8 cellular contexts compared by ENCODE assay signal in the genomic region with DNA sequence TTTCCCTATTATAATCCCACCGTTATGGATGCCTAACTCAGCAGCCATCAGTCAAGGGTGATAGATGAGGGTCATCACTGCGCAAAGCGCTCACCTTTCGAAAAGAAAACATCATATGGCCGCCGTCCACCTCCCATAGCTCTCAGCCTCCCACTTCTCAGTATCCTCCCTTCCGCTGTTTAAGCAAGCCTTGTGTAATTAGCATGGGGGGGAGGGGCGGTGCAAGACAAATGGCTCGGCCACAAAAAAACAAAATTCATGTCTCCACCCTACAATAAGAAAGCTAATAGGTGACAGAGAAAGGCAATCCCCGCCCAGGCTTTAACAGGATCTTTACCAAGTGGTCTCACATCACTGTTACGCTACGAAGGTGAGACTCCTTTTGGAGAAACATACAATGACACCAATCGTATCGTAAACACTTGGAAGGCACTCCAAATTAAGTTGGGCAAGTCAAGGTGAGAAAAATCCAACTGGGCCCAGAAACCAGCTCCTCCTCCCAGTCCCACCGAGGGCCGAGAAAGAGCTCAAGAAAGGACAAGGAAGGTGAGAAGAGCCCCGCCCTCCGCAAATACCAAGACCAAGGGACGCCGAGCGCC. TPM values are rescaled to one million over a fixed set of nuclear protein-coding genes. Genes with fewer than 3 reads are reported as not detected.
DNase-seq lines count a peak whose midpoint lies in the region; ATAC-seq and TF ChIP-seq lines count a peak whose summit lies in the region.

No MANE protein-coding gene starts in this region.

- H3K4me3 Mint-ChIP-seq in CD4-positive, alpha-beta memory T cell: peak overlapping the region; percentile 96 to 99 (median 98)
- peak overlapping the region; percentile 88 for H3K4me3 Mint-ChIP-seq in HFFc6
- peak overlapping the region; percentile 96 for H3K4me3 Mint-ChIP-seq in osteocyte (ENCODE audit: unreplicated experiment)

- H3K36me3 Mint-ChIP-seq in CD4-positive, alpha-beta memory T cell: peaks cover 38 to 51% of the 10 kb centered on the region in 2 donors
- H3K36me3 Mint-ChIP-seq in HFFc6 (ENCODE audit: low read depth): peaks cover 42% of the 10 kb centered on the region
- peaks cover 34% of the 10 kb centered on the region for H3K36me3 Mint-ChIP-seq in osteocyte (ENCODE audit: unreplicated experiment)

- intact Hi-C loops in CD4-positive, alpha-beta memory T cell (cut with micrococcal nuclease): loop anchor here (1.0 to 5.0 kb wide), 4 partner anchors 47 to 276 kb away; partner anchors contain the start of genes BAG6, HLA-C, HSPA1A and HSPA1L

- ATAC-seq in HG03175 (IDR thresholded peaks at IDR 0.05; ENCODE audit: unreplicated experiment): no peak

- H3K27me3 Mint-ChIP-seq in CD4-positive, alpha-beta memory T cell: no peaks in the 10 kb centered on the region
- H3K27me3 Mint-ChIP-seq in HFFc6 (ENCODE audit: insufficient read depth) (peaks cover 4% of the 10 kb centered on the region), osteocyte (ENCODE audit: unreplicated experiment) (no peaks in the 10 kb centered on the region)

- peaks cover 41% of the 10 kb centered on the region for H3K4me1 ChIP-seq in CD4-positive, alpha-beta memory T cell (ENCODE audit: insufficient read depth, low read length)

- POLR2A ChIA-PET in CD4-positive, alpha-beta memory T cell (lab: Charles Lee; ENCODE audit: partially characterized antibody): interaction anchor here (0.7 to 52.5 kb wide), 42 partner anchors 9 to 1431 kb away, joined by 3 to 3597 read pairs (median 4); partner anchors contain the start of genes ABHD16A, BAG6, C6orf47 and CLIC1

- no peaks in the 10 kb centered on the region for H3K9me3 ChIP-seq in CD4-positive, alpha-beta memory T cell (ENCODE audit: control insufficient read depth in 1 of 2, low read length in 2 of 2)

- CTCF ChIA-PET in CD4-positive, alpha-beta memory T cell (lab: Charles Lee; ENCODE audit: partially characterized antibody): interaction anchor here (0.6 to 35.1 kb wide), 14 partner anchors 10 to 125 kb away, joined by 3 to 1152 read pairs (median 6); partner anchors contain the start of genes BAG6, LST1, LTB and MICB

- peak overlapping the region; percentile 96 to 97 for H3K4me3 ChIP-seq in CD4-positive, alpha-beta memory T cell (ENCODE audit: low read length in 2 of 2)

- H3K36me3 ChIP-seq in CD4-positive, alpha-beta memory T cell (ENCODE audit: insufficient read depth, low read length): peaks cover 32% of the 10 kb centered on the region

- TF ChIP-seq CTCF in HFFc6 (IDR thresholded peaks at IDR 0.05): no peak
- TF ChIP-seq CTCF in osteocyte (IDR thresholded peaks at IDR 0.05): no peak

- DNase-seq in CD4-positive, alpha-beta memory T cell: peak; percentile 80 to 91 (median 84)
- DNase-seq in HFFc6 (no peak), OCI-M1 (lab: John Stamatoyannopoulos, UW) (peak; percentile 82), foreskin melanocyte (peak; percentile 32), osteocyte (ENCODE audit: extremely low spot score, unreplicated experiment) (no peak), NCI-H446 treated with DMSO at 0.1 percent for 48 hours (lab: John Stamatoyannopoulos, UW) (no peak)
- peak; percentile 34 for DNase-seq in activated T-helper 9 cell treated with anti-CD3 and anti-CD28 coated beads, Interleukin-2, amount 50 U/mL, for 16 hours (ENCODE audit: low read depth)

- no peaks in the 10 kb centered on the region for H3K27me3 ChIP-seq in CD4-positive, alpha-beta memory T cell (ENCODE audit: insufficient read depth, low read length)

- peaks cover 0 to 4% (median 0%) of the 10 kb centered on the region in 8 donors for H3K9me3 Mint-ChIP-seq in CD4-positive, alpha-beta memory T cell
- no peaks in the 10 kb centered on the region for H3K9me3 Mint-ChIP-seq in HFFc6
- no peaks in the 10 kb centered on the region for H3K9me3 Mint-ChIP-seq in osteocyte (ENCODE audit: unreplicated experiment)

- peak overlapping the region; percentile 94 for H3K27ac ChIP-seq in CD4-positive, alpha-beta memory T cell (ENCODE audit: low read depth, low read length)

- peak overlapping the region; percentile 94 to 100 (median 99) for H3K27ac Mint-ChIP-seq in CD4-positive, alpha-beta memory T cell
- H3K27ac Mint-ChIP-seq in HFFc6: peak overlapping the region; percentile 98
- H3K27ac Mint-ChIP-seq in osteocyte (ENCODE audit: unreplicated experiment): peak overlapping the region; percentile 99

- H3K4me1 Mint-ChIP-seq in CD4-positive, alpha-beta memory T cell: peaks cover 36 to 63% (median 49%) of the 10 kb centered on the region in 4 donors
- peaks cover 43% of the 10 kb centered on the region for H3K4me1 Mint-ChIP-seq in HFFc6 (ENCODE audit: low read depth)
- peaks cover 44% of the 10 kb centered on the region for H3K4me1 Mint-ChIP-seq in osteocyte (ENCODE audit: unreplicated experiment)

RNA-seq across cellular contexts. Expression of gene DDX39B, which starts 0.6 kb away (rescaled TPM):
- total RNA-seq in CD4-positive, alpha-beta memory T cell: 100 to 1,000 TPM; 729 to 737 TPM
- polyA plus RNA-seq in CD4-positive, alpha-beta memory T cell: 10 to 100 TPM; 65.6 to 94.3 TPM
- 100 to 1,000 TPM; 312 to 380 (median 358) TPM for total RNA-seq in HFFc6 (2021; fragmentation: NEBNext Ultra II Directional; extraction: Animal tissue kit (Norgen Biotek cat#: 25700))
- 315 and 331 TPM in 2 replicates for total RNA-seq in osteocyte

RNA-seq across cellular contexts. Expression of gene ATP6V1G2, which starts 5.2 kb away (rescaled TPM):
- 1 to 10 TPM; 6.0 to 7.2 TPM for total RNA-seq in CD4-positive, alpha-beta memory T cell
- polyA plus RNA-seq in CD4-positive, alpha-beta memory T cell: under 1 TPM; 0.84 to 1.00 TPM
- 1 to 10 TPM; 2.9 to 4.1 (median 3.2) TPM for total RNA-seq in HFFc6 (2021; fragmentation: NEBNext Ultra II Directional; extraction: Animal tissue kit (Norgen Biotek cat#: 25700))
- total RNA-seq in osteocyte: 8.8 and 9.0 TPM in 2 replicates

RNA-seq across cellular contexts. Expression of gene NFKBIL1, which starts 6.2 kb away (rescaled TPM):
- total RNA-seq in CD4-positive, alpha-beta memory T cell: 10 to 100 TPM in 1 of 2 experiments, 1 to 10 TPM in 1; 9.8 to 13.3 TPM
- 1 to 10 TPM; 5.7 to 7.4 TPM for polyA plus RNA-seq in CD4-positive, alpha-beta memory T cell
- total RNA-seq in HFFc6 (2021; fragmentation: NEBNext Ultra II Directional; extraction: Animal tissue kit (Norgen Biotek cat#: 25700)): 10 to 100 TPM; 11.8 to 15.9 (median 13.6) TPM
- total RNA-seq in osteocyte: 28.7 and 33.2 TPM in 2 replicates

RNA-seq across cellular contexts. Expression of gene MCCD1, which starts 12.4 kb away (rescaled TPM):
- total RNA-seq in CD4-positive, alpha-beta memory T cell: not detected
- polyA plus RNA-seq in CD4-positive, alpha-beta memory T cell: not detected
- total RNA-seq in HFFc6 (2021; fragmentation: NEBNext Ultra II Directional; extraction: Animal tissue kit (Norgen Biotek cat#: 25700)): not detected
- total RNA-seq in osteocyte: not detected in 2 replicates

RNA-seq across cellular contexts. Expression of gene LTA, which starts 30.9 kb away (rescaled TPM):
- total RNA-seq in CD4-positive, alpha-beta memory T cell: 10 to 100 TPM; 17.3 to 17.5 TPM
- polyA plus RNA-seq in CD4-positive, alpha-beta memory T cell: 10 to 100 TPM; 27.7 to 31.1 TPM
- not detected for total RNA-seq in HFFc6 (2021; fragmentation: NEBNext Ultra II Directional; extraction: Animal tissue kit (Norgen Biotek cat#: 25700))
- not detected in 2 replicates for total RNA-seq in osteocyte

Comparison
In these comparisons a context has a peak if more than half of its experiments do, and no peak if none do; other contexts are left out.
1. DNase-seq: peak in CD4-positive, alpha-beta memory T cell (5 of 5), OCI-M1 (single experiment), activated T-helper 9 cell treated with anti-CD3 and anti-CD28 coated beads, Interleukin-2, amount 50 U/mL, for 16 hours (single experiment) and foreskin melanocyte (single experiment); none in HFFc6 (single experiment), osteocyte (single experiment) and NCI-H446 treated with DMSO at 0.1 percent for 48 hours (single experiment).
2. Peak in every context shown above with its lines, with median percentiles within 50 percentile points of each other: H3K27ac Mint-ChIP-seq and H3K4me3 Mint-ChIP-seq.